33 cellular contexts compared by ENCODE assay signal in genomic region chr11:17951685-17952388, GRCh38.
"Had no signal": no experiment of that assay in that cellular context is flagged by ENCODE, and none has a peak within 500 bp of the region (broad histone marks: within the 10 kb centered on the region; RNA-seq: fewer than 3 reads in every experiment).

No MANE protein-coding gene starts in this region.

- H3K4me1 Mint-ChIP-seq: mesothelial cell of epicardium; stimulated activated memory B cell treated with anti-CD40 and anti-IgM and Interleukin-4, amounts not matched to agents 10 μg/mL and 1 μg/mL and 100 μg/mL, for 72 hours had no signal

- H3K4me3 ChIP-seq: coronary artery, esophagus muscularis mucosa, heart right ventricle, left ventricle myocardium inferior, lung, mucosa of descending colon, right atrium auricular region, sigmoid colon, skin epidermis, spleen, testis, tibial artery had no signal

- H3K27ac ChIP-seq: coronary artery, esophagus muscularis mucosa, heart right ventricle, left ventricle myocardium inferior, neutrophil, parathyroid adenoma, right atrium auricular region, sigmoid colon, skin epidermis, spleen, testis, tibial artery had no signal

- H3K27ac Mint-ChIP-seq: mesothelial cell of epicardium; natural killer cell treated with Interleukin-12 subunit alpha and Interleukin-12 subunit beta and Interleukin-15 and Interleukin-18, amount 100 ng/mL, for 72 hours; progenitor cell of endocrine pancreas; stimulated activated memory B cell treated with anti-CD40 and anti-IgM and Interleukin-4, amounts not matched to agents 10 μg/mL and 1 μg/mL and 100 μg/mL, for 72 hours; type B pancreatic cell had no signal

- FAIRE-seq: endothelial cell of umbilical vein, islet of Langerhans had no signal

- H3K27me3 Mint-ChIP-seq: naive B cell; natural killer cell treated with Interleukin-12 subunit alpha and Interleukin-12 subunit beta and Interleukin-15 and Interleukin-18, amount 100 ng/mL, for 72 hours; progenitor cell of endocrine pancreas; stimulated activated memory B cell treated with anti-CD40 and anti-IgM and Interleukin-4, amounts not matched to agents 10 μg/mL and 1 μg/mL and 100 μg/mL, for 72 hours; type B pancreatic cell had no signal

- DNase-seq: dermis blood vessel endothelial cell; effector memory CD4-positive, alpha-beta T cell; foreskin melanocyte; glutamatergic neuron; heart right ventricle; hippocampal formation; left cardiac atrium; left ventricle myocardium inferior; mesenchymal stem cell; mucosa of descending colon; naive B cell; sigmoid colon; spleen; stimulated activated CD4-positive, alpha-beta T cell treated with anti-CD3 and anti-CD28 coated beads, Interleukin-4, amount 100 ng/mL, for 4 hours; stimulated activated naive CD8-positive, alpha-beta T cell treated with anti-CD3 and anti-CD28 coated beads, Interleukin-15, Interleukin-2, amounts not matched to agents 100 U/mL and 50 U/mL, for 24 hours; substantia nigra; testis; tibial artery had no signal

- H3K9me3 Mint-ChIP-seq: mesothelial cell of epicardium; naive B cell; natural killer cell treated with Interleukin-12 subunit alpha and Interleukin-12 subunit beta and Interleukin-15 and Interleukin-18, amount 100 ng/mL, for 72 hours; neural crest cell; stimulated activated memory B cell treated with anti-CD40 and anti-IgM and Interleukin-4, amounts not matched to agents 10 μg/mL and 1 μg/mL and 100 μg/mL, for 72 hours; type B pancreatic cell had no signal

- H3K4me1 ChIP-seq: sigmoid colon, testis had no signal

- H3K27me3 ChIP-seq: esophagus muscularis mucosa, heart right ventricle, neutrophil, right atrium auricular region, sigmoid colon, spleen, testis, tibial artery had no signal

- H3K36me3 ChIP-seq: neutrophil had no signal

- H3K9me3 ChIP-seq: esophagus muscularis mucosa, heart right ventricle, left ventricle myocardium inferior, mucosa of descending colon, neutrophil, right atrium auricular region, sigmoid colon, spleen, testis, tibial artery had no signal

- H3K4me3 Mint-ChIP-seq: mesothelial cell of epicardium; natural killer cell treated with Interleukin-12 subunit alpha and Interleukin-12 subunit beta and Interleukin-15 and Interleukin-18, amount 100 ng/mL, for 72 hours; neural crest cell; stimulated activated memory B cell treated with anti-CD40 and anti-IgM and Interleukin-4, amounts not matched to agents 10 μg/mL and 1 μg/mL and 100 μg/mL, for 72 hours; type B pancreatic cell had no signal

- ATAC-seq: heart right ventricle; left cardiac atrium; mucosa of descending colon; natural killer cell treated with Interleukin-12 subunit alpha and Interleukin-12 subunit beta and Interleukin-15 and Interleukin-18, amount 100 ng/mL, for 72 hours; stimulated activated memory B cell treated with anti-CD40 and anti-IgM and Interleukin-4, amounts not matched to agents 10 μg/mL and 1 μg/mL and 100 μg/mL, for 72 hours; stimulated activated naive CD8-positive, alpha-beta T cell treated with anti-CD3 and anti-CD28 coated beads, Interleukin-15, Interleukin-2, amounts not matched to agents 100 U/mL and 50 U/mL, for 24 hours had no signal
